Comparison of ENCODE assay signal across 16 cellular contexts in genomic region chr3:63015614-63016016, GRCh38.
DNase-seq lines count a peak whose midpoint lies in the region; ATAC-seq and TF ChIP-seq lines count a peak whose summit lies in the region.
"Had no signal": no experiment of that assay in that cellular context is flagged by ENCODE, and none has a peak within 500 bp of the region (broad histone marks: within the 10 kb centered on the region; RNA-seq: fewer than 3 reads in every experiment).

No MANE protein-coding gene starts in this region.

- H3K14ac ChIP-seq in neuronal stem cell (ENCODE audit: low read length), result peak overlapping the region; percentile 27

- peak; percentile 33 for TF ChIP-seq CTCF in glutamatergic neuron (IDR thresholded peaks at IDR 0.05; ENCODE audit: partially characterized antibody, unreplicated experiment)

- no peaks in the 10 kb centered on the region for H3K36me3 ChIP-seq in neuronal stem cell (replicated peaks in 1 of 2; ENCODE audit: control insufficient read depth in 2 of 2, insufficient read depth in 2 of 2, low read length in 2 of 2)
- H3K36me3 ChIP-seq: cardiac muscle cell had no signal

- H3K23ac ChIP-seq in neuronal stem cell (ENCODE audit: low read depth, low read length, poor library complexity), result no peak overlapping the region

- H3K4me3 ChIP-seq in neuronal stem cell (ENCODE audit: low read length in 2 of 2), result no peak overlapping the region
- H3K4me3 ChIP-seq: cardiac muscle cell, lung had no signal

- peak overlapping the region; percentile 87 for H2BK12ac ChIP-seq in neuronal stem cell (ENCODE audit: low read length)

- H3K27ac ChIP-seq in neuronal stem cell (replicated peaks; ENCODE audit: low read length), result peak overlapping the region; percentile 77
- H3K27ac ChIP-seq: cardiac muscle cell had no signal

- H2AFZ ChIP-seq in neuronal stem cell (ENCODE audit: low read length), result peak overlapping the region; percentile 80

- peaks cover 4% of the 10 kb centered on the region for H3K9me3 Mint-ChIP-seq in glutamatergic neuron (ENCODE audit: unreplicated experiment)

- no peak for ATAC-seq in HG02678 (IDR thresholded peaks at IDR 0.05; ENCODE audit: unreplicated experiment)
- ATAC-seq in GM21367 (IDR thresholded peaks at IDR 0.05; ENCODE audit: unreplicated experiment), result no peak
- ATAC-seq: activated naive CD4-positive, alpha-beta T cell treated with anti-CD3 and anti-CD28 coated beads, Interleukin-2, amount 50 U/mL, for 72 hours had no signal

- peak overlapping the region; percentile 79 for H3K4ac ChIP-seq in neuronal stem cell (ENCODE audit: low read length)

- H2BK120ac ChIP-seq in neuronal stem cell (ENCODE audit: low read depth, low read length), result no peak overlapping the region

- H3K4me1 Mint-ChIP-seq in glutamatergic neuron (ENCODE audit: low read depth, unreplicated experiment), result peaks cover 13% of the 10 kb centered on the region
- H3K4me1 Mint-ChIP-seq: activated B cell treated with CpG ODN at 0.5 μM for 24 hours had no signal

- H3K4me2 ChIP-seq in neuronal stem cell (ENCODE audit: insufficient read depth, low read length, poor library complexity, severe bottlenecking), result no peak overlapping the region

- no peak overlapping the region for H3K9ac ChIP-seq in neuronal stem cell (ENCODE audit: low read depth, low read length, poor library complexity)

- DNase-seq in NCI-H1436 (lab: John Stamatoyannopoulos, UW), result peak; percentile 4
- DNase-seq in NCI-H1436 treated with DMSO at 0.1 percent for 48 hours (lab: John Stamatoyannopoulos, UW), result no peak
- peak; percentile 41 to 88 for DNase-seq in NCI-H524 (lab: John Stamatoyannopoulos, UW)
- DNase-seq in glutamatergic neuron, result peak; percentile 83
- DNase-seq in neuronal stem cell (ENCODE audit: low spot score), result peak; percentile 51
- no peak for DNase-seq in hepatic stellate cell (ENCODE audit: low spot score)
- DNase-seq: activated B cell treated with CpG ODN at 0.5 μM for 24 hours; activated CD8-positive, alpha-beta memory T cell treated with anti-CD3 and anti-CD28 coated beads, Interleukin-2, amount 50 U/mL, for 4 hours; IMR-90; NCI-H1694 treated with DMSO at 0.1 percent for 48 hours; occipital lobe had no signal

- no peaks in the 10 kb centered on the region for H3K79me1 ChIP-seq in neuronal stem cell (ENCODE audit: low read depth, low read length)

- peak overlapping the region; percentile 87 for H3K27ac Mint-ChIP-seq in glutamatergic neuron (ENCODE audit: unreplicated experiment)
- H3K27ac Mint-ChIP-seq: activated B cell treated with CpG ODN at 0.5 μM for 24 hours had no signal

- no peaks in the 10 kb centered on the region for H3K27me3 Mint-ChIP-seq in glutamatergic neuron (ENCODE audit: unreplicated experiment)

- no peaks in the 10 kb centered on the region for H3K9me3 ChIP-seq in neuronal stem cell (replicated peaks in 1 of 2; ENCODE audit: control insufficient read depth in 2 of 2, insufficient read depth in 1 of 2, low read depth in 1 of 2, low read length in 2 of 2)

- peak overlapping the region; percentile 34 for H3K4me3 Mint-ChIP-seq in glutamatergic neuron (ENCODE audit: unreplicated experiment)
- H3K4me3 Mint-ChIP-seq: activated B cell treated with CpG ODN at 0.5 μM for 24 hours had no signal

- H4K91ac ChIP-seq in neuronal stem cell (ENCODE audit: low read depth, low read length, poor library complexity), result peak overlapping the region; percentile 98

- peaks cover 5 to 11% of the 10 kb centered on the region in 2 donors for H3K4me1 ChIP-seq in neuronal stem cell (ENCODE audit: control insufficient read depth in 2 of 2, insufficient read depth in 1 of 2, low read depth in 1 of 2, low read length in 2 of 2)

- H2BK5ac ChIP-seq in neuronal stem cell (ENCODE audit: low read length), result peak overlapping the region; percentile 69

- no peaks in the 10 kb centered on the region for H3K36me3 Mint-ChIP-seq in glutamatergic neuron (ENCODE audit: unreplicated experiment)
- H3K36me3 Mint-ChIP-seq: activated naive CD4-positive, alpha-beta T cell treated with anti-CD3 and anti-CD28 coated beads, Interleukin-2, amount 50 U/mL, for 72 hours had no signal

- H3K27me3 ChIP-seq in neuronal stem cell (ENCODE audit: control insufficient read depth in 3 of 3, insufficient read depth in 3 of 3, low read depth in 1 of 3, low read length in 3 of 3), result no peaks in the 10 kb centered on the region
- H3K27me3 ChIP-seq: cardiac muscle cell had no signal

- no peak overlapping the region for H2BK15ac ChIP-seq in neuronal stem cell (ENCODE audit: low read length)

- H2AK5ac ChIP-seq in neuronal stem cell (ENCODE audit: low read depth, low read length), result peak overlapping the region; percentile 12

- peak overlapping the region; percentile 97 for H3K18ac ChIP-seq in neuronal stem cell (ENCODE audit: low read length)

- H4K8ac ChIP-seq in neuronal stem cell (ENCODE audit: low read depth, low read length), result peak overlapping the region; percentile 98

- no CpG with 5 or more reads among the region's 4 CpGs for WGBS in neuronal stem cell (ENCODE audit: extremely low coverage in 2 of 2, insufficient read length in 2 of 2, insufficient replicate concordance in 1 of 2), 2 donors

Comparison
In these comparisons a context has a peak if more than half of its experiments do, and no peak if none do; other contexts are left out.
1. DNase-seq: peak in NCI-H1436 (single experiment), NCI-H524 (2 of 2), glutamatergic neuron (single experiment) and neuronal stem cell (single experiment); none in NCI-H1436 treated with DMSO at 0.1 percent for 48 hours (single experiment) and hepatic stellate cell (single experiment).